Comparison of ENCODE assay signal across 13 cellular contexts in the genomic region with DNA sequence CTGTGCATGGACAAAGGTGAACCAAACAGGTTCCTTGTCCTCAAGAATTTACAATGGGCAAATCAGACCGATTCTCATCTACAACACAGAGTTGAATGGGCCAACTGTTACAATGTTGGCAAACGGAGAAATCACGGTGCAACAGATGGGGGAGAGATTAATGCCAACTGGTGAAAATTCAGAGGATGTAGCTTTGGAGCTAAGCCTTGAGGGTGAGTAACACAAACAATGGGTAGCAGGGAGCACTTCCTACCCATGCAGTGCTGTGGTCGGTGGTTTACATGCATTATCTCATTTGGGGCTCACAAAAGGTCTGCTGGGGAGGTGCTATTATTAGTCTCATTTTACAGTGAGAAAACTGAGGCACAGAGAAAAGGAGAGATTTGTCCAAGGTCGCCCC. TPM values are rescaled to one million over a fixed set of nuclear protein-coding genes. Genes with fewer than 3 reads are reported as not detected.
DNase-seq lines count a peak whose midpoint lies in the region; ATAC-seq, FAIRE-seq and TF ChIP-seq lines count a peak whose summit lies in the region.
"Had no signal": no experiment of that assay in that cellular context is flagged by ENCODE, and none has a peak within 500 bp of the region (broad histone marks: within the 10 kb centered on the region; RNA-seq: fewer than 3 reads in every experiment).

No MANE protein-coding gene starts in this region.

- H3K27me3 ChIP-seq in GM23338 (ENCODE audit: insufficient read depth) (no peaks in the 10 kb centered on the region), SU-DHL-6 (ENCODE audit: low read length) (no peaks in the 10 kb centered on the region), endodermal cell (ENCODE audit: control insufficient read depth, insufficient read depth, low read length, poor library complexity, severe bottlenecking) (no peaks in the 10 kb centered on the region)
- H3K27me3 ChIP-seq: ascending aorta had no signal

- H3K27ac ChIP-seq in GM23338 (ENCODE audit: low read depth) (no peak overlapping the region), SU-DHL-6 (ENCODE audit: low read depth, low read length) (no peak overlapping the region), endodermal cell (ENCODE audit: low read depth, low read length) (no peak overlapping the region), kidney (ENCODE audit: low read depth in 2 of 2, low read length in 2 of 2) (no peak overlapping the region)
- H3K27ac ChIP-seq: ascending aorta, thoracic aorta had no signal

- H3K9me3 ChIP-seq in SU-DHL-6 (ENCODE audit: insufficient read depth, low read length) (no peaks in the 10 kb centered on the region), endodermal cell (ENCODE audit: control insufficient read depth, low read length) (no peaks in the 10 kb centered on the region), kidney (ENCODE audit: control insufficient read depth in 1 of 2, low read length in 2 of 2) (no peaks in the 10 kb centered on the region)
- H3K9me3 ChIP-seq: ascending aorta, thoracic aorta had no signal

- 0 out of 2 replicates have a peak overlapping the region, but pooled peaks have one; percentile 76 for H3K4me2 ChIP-seq in GM23338
- peak overlapping the region; percentile 61 for H3K4me2 ChIP-seq in SU-DHL-6 (ENCODE audit: low read depth, low read length, poor library complexity, severe bottlenecking)

- H3K4me3 Mint-ChIP-seq in CD14-positive monocyte (peak overlapping the region; percentile 84 to 96), GM23338 (peak overlapping the region; percentile 68), endodermal cell (peak overlapping the region; percentile 90)

- 89% methylated on average over 5 of the region's 5 CpGs for WGBS in endodermal cell (ENCODE audit: insufficient coverage in 1 of 2, insufficient read length in 1 of 2), 2 experiments

- H3F3A ChIP-seq in GM23338 (replicated peaks; ENCODE audit: low read depth) (peaks cover 15% of the 10 kb centered on the region; the same call in 1 of the 2 replicates), SU-DHL-6 (ENCODE audit: insufficient read depth) (peaks cover 3% of the 10 kb centered on the region; the same call in 1 of the 2 replicates)

- intact Hi-C loops in CD14-positive monocyte (cut with micrococcal nuclease) (loop anchor here (5.0 kb wide), 2 partner anchors 44 to 49 kb away; no protein-coding TSS in a partner anchor), kidney (cut with DNase I) (no loop called here)

- 0 out of 2 replicates have a peak overlapping the region, but pooled peaks have one; percentile 76 for H2AFZ ChIP-seq in GM23338
- H2AFZ ChIP-seq in SU-DHL-6 (ENCODE audit: low read depth, low read length, severe bottlenecking): peak overlapping the region; percentile 82

- DNase-seq in CD14-positive monocyte (ENCODE audit: low spot score) (no peak), GM23338 (ENCODE audit: low spot score) (no peak), endodermal cell (no peak), NCI-H1048 (lab: John Stamatoyannopoulos, UW) (no peak), kidney (no peak), GM19239 (ENCODE audit: insufficient read length, low spot score) (no peak), NCI-H146 (lab: John Stamatoyannopoulos, UW) (no peak)
- DNase-seq: COR-L47; stimulated activated CD4-positive, alpha-beta T cell treated with anti-CD3 and anti-CD28 coated beads, Interleukin-4, amount 100 ng/mL, for 24 hours had no signal

- H3K4me1 Mint-ChIP-seq in CD14-positive monocyte: peaks cover 41% of the 10 kb centered on the region
- H3K4me1 Mint-ChIP-seq in GM23338: peaks cover 36% of the 10 kb centered on the region
- H3K4me1 Mint-ChIP-seq in endodermal cell: peaks cover 32% of the 10 kb centered on the region

- H3K4me1 ChIP-seq in GM23338 (ENCODE audit: insufficient read depth) (peaks cover 40% of the 10 kb centered on the region), endodermal cell (ENCODE audit: control insufficient read depth, insufficient read depth, low read length) (peaks cover 9% of the 10 kb centered on the region), kidney (ENCODE audit: control insufficient read depth in 1 of 2, insufficient read depth in 1 of 2, low read depth in 1 of 2, low read length in 2 of 2) (peaks cover 4 to 15% of the 10 kb centered on the region in 2 donors)

- no peaks in the 10 kb centered on the region for H3K36me3 ChIP-seq in GM23338 (ENCODE audit: insufficient read depth)
- H3K36me3 ChIP-seq in SU-DHL-6 (ENCODE audit: low read length): no peaks in the 10 kb centered on the region
- no peaks in the 10 kb centered on the region for H3K36me3 ChIP-seq in endodermal cell (ENCODE audit: control insufficient read depth, insufficient read depth, low read length)
- H3K36me3 ChIP-seq in kidney (ENCODE audit: control insufficient read depth in 1 of 2, insufficient read depth in 2 of 2, low read length in 2 of 2): no peaks in the 10 kb centered on the region
- H3K36me3 ChIP-seq: ascending aorta, thoracic aorta had no signal

- ATAC-seq in GM23338: no peak

- TF ChIP-seq CTCF in CD14-positive monocyte (IDR thresholded peaks at IDR 0.05): no peak
- no peak for TF ChIP-seq CTCF in GM23338 (conservative IDR thresholded peaks at IDR 0.05; ENCODE audit: low read depth in 2 of 2)
- no peak for TF ChIP-seq CTCF in SU-DHL-6 (IDR thresholded peaks at IDR 0.05; ENCODE audit: insufficient read depth, low read length, poor library complexity, severe bottlenecking)
- TF ChIP-seq CTCF in endodermal cell (conservative IDR thresholded peaks at IDR 0.05): no peak
- TF ChIP-seq CTCF in kidney (IDR thresholded peaks at IDR 0.05; ENCODE audit: borderline replicate concordance, extremely low read depth, insufficient read depth): no peak

- H3K9me2 ChIP-seq in GM23338 (ENCODE audit: insufficient read depth) (no peaks in the 10 kb centered on the region), SU-DHL-6 (replicated peaks; ENCODE audit: insufficient read depth, low read length) (no peaks in the 10 kb centered on the region)

- H3K4me3 ChIP-seq in GM23338: no peak overlapping the region
- H3K4me3 ChIP-seq in SU-DHL-6 (ENCODE audit: insufficient read depth, low read length, poor library complexity, severe bottlenecking): peak overlapping the region; percentile 55
- no peak overlapping the region for H3K4me3 ChIP-seq in endodermal cell (ENCODE audit: low read length)
- H3K4me3 ChIP-seq in kidney (ENCODE audit: low read length in 2 of 2): no peak overlapping the region

- H3K9me3 Mint-ChIP-seq in CD14-positive monocyte (peaks cover 0 to 13% (median 6%) of the 10 kb centered on the region in 7 donors), GM23338 (peaks cover 19% of the 10 kb centered on the region), endodermal cell (peaks cover 17% of the 10 kb centered on the region)

- H3K27me3 Mint-ChIP-seq in CD14-positive monocyte (ENCODE audit: low read depth in 3 of 3) (peaks cover 11 to 24% (median 17%) of the 10 kb centered on the region in 3 donors), GM23338 (ENCODE audit: insufficient read depth, low read depth, poor library complexity) (peaks cover 14% of the 10 kb centered on the region), endodermal cell (ENCODE audit: insufficient read depth) (no peaks in the 10 kb centered on the region)

- peaks cover 4 to 8% of the 10 kb centered on the region in 2 donors for H3K36me3 Mint-ChIP-seq in CD14-positive monocyte
- peaks cover 36% of the 10 kb centered on the region for H3K36me3 Mint-ChIP-seq in GM23338 (ENCODE audit: low read depth)
- peaks cover 6% of the 10 kb centered on the region for H3K36me3 Mint-ChIP-seq in endodermal cell (ENCODE audit: low read depth)

- H4K20me1 ChIP-seq in GM23338 (replicated peaks; ENCODE audit: insufficient read depth) (no peaks in the 10 kb centered on the region; the same call in 1 of the 2 replicates), SU-DHL-6 (ENCODE audit: low read depth, low read length) (no peaks in the 10 kb centered on the region)

- H3K9ac ChIP-seq in SU-DHL-6 (ENCODE audit: low read length) (no peak overlapping the region), endodermal cell (ENCODE audit: extremely low read depth, low read length, poor library complexity, severe bottlenecking) (no peak overlapping the region), kidney (ENCODE audit: low read length in 2 of 2) (no peak overlapping the region)

- H3K79me2 ChIP-seq in GM23338 (replicated peaks; ENCODE audit: insufficient read depth) (peaks cover 31% of the 10 kb centered on the region), SU-DHL-6 (ENCODE audit: insufficient read depth, low read length) (no peaks in the 10 kb centered on the region)

- no peak for FAIRE-seq in kidney (lab: Jason Lieb, UNC)
- FAIRE-seq in GM19239 (lab: Jason Lieb, UNC): no peak
- FAIRE-seq: RCC 7860 had no signal

- H3K27ac Mint-ChIP-seq in CD14-positive monocyte (peak overlapping the region in 1 of 7 donors; percentile 57), GM23338 (no peak overlapping the region; the same call in 1 of the 2 replicates), endodermal cell (no peak overlapping the region)

TF ChIP-seq in GM23338, 12 proteins besides CTCF, POLR2A, EP300 and RAD21 (continues in another document):
- no peak for TF ChIP-seq EZH2phosphoT487 (IDR thresholded peaks at IDR 0.05; ENCODE audit: unreplicated experiment)

RNA-seq across cellular contexts. Expression of a gene that starts 0.9 kb away (rescaled TPM):
- polyA plus RNA-seq in CD14-positive monocyte: 10 to 100 TPM; 10.6 to 17.2 TPM
- 129 and 142 TPM in 2 replicates for total RNA-seq in GM23338 (2014; rRNA removed; shearing (Covaris generic))
- 62.0 and 66.4 TPM in 2 replicates for polyA plus RNA-seq in GM23338 (2016; fragmentation: Nextera tagmentation; extraction: Ambion mirVana)
- 10 to 100 TPM; 20.2 to 48.4 TPM for total RNA-seq in endodermal cell
- polyA plus RNA-seq in endodermal cell (2013, experiment 1 of 2): 14.4 TPM
- 11.3 TPM for polyA plus RNA-seq in endodermal cell (2013, experiment 2 of 2)
- 12.5 TPM for total RNA-seq in kidney
- polyA plus RNA-seq in kidney (ENCODE audit: insufficient read depth, low read depth, low replicate concordance): 5.2 TPM

RNA-seq across cellular contexts. Expression of a gene that starts 49.5 kb away (rescaled TPM):
- polyA plus RNA-seq in CD14-positive monocyte (100 to 1,000 TPM; 269 to 391 TPM), GM23338 (2016; fragmentation: Nextera tagmentation; extraction: Ambion mirVana) (1,534 and 1,577 TPM in 2 replicates), kidney (ENCODE audit: insufficient read depth, low read depth, low replicate concordance) (397 TPM)
- 598 and 602 TPM in 2 replicates for total RNA-seq in GM23338 (2014; rRNA removed; shearing (Covaris generic))
- total RNA-seq in endodermal cell (1,000 to 10,000 TPM in 1 of 2 donors, 100 to 1,000 TPM in 1; 913 to 1,007 TPM), kidney (433 TPM)
- 1,106 TPM for polyA plus RNA-seq in endodermal cell (2013, experiment 1 of 2)
- polyA plus RNA-seq in endodermal cell (2013, experiment 2 of 2): 1,007 TPM

RNA-seq across cellular contexts. Expression of a gene that starts 50.4 kb away (rescaled TPM):
- polyA plus RNA-seq in CD14-positive monocyte: 10 to 100 TPM; 63.7 to 78.1 TPM
- 249 and 272 TPM in 2 replicates for total RNA-seq in GM23338 (2014; rRNA removed; shearing (Covaris generic))
- polyA plus RNA-seq in GM23338 (2016; fragmentation: Nextera tagmentation; extraction: Ambion mirVana): 226 and 236 TPM in 2 replicates
- 100 to 1,000 TPM; 213 to 219 TPM for total RNA-seq in endodermal cell
- 277 TPM for polyA plus RNA-seq in endodermal cell (2013, experiment 1 of 2)
- polyA plus RNA-seq in endodermal cell (2013, experiment 2 of 2): 276 TPM
- total RNA-seq in kidney: 120 TPM
- polyA plus RNA-seq in kidney (ENCODE audit: insufficient read depth, low read depth, low replicate concordance): 92.4 TPM
